In genomic region chr19:8553729-8554128, GRCh38 we compare ENCODE assay signal across 4 cellular contexts. TPM values are rescaled to one million over a fixed set of nuclear protein-coding genes. Genes with fewer than 3 reads are reported as not detected.
"Had no signal": no experiment of that assay in that cellular context is flagged by ENCODE, and none has a peak within 500 bp of the region (broad histone marks: within the 10 kb centered on the region; RNA-seq: fewer than 3 reads in every experiment).

No MANE protein-coding gene starts in this region.

RNA-seq across cellular contexts. Expression of gene MYO1F, which starts 23.5 kb away (rescaled TPM):
- total RNA-seq: bronchial epithelial cell had no signal

RNA-seq across cellular contexts. Expression of gene PRAM1, which starts 51.3 kb away (rescaled TPM):
- total RNA-seq: bronchial epithelial cell, dermis microvascular lymphatic vessel endothelial cell, epithelial cell of proximal tubule, frontal cortex had no signal

RNA-seq across cellular contexts. Expression of gene ADAMTS10, which starts 56.8 kb away (rescaled TPM):
- total RNA-seq: bronchial epithelial cell had no signal
